In genomic region chr7:100401811-100402210, GRCh38 we compare ENCODE assay signal across 2 cellular contexts.
TF ChIP-seq lines count a peak whose summit lies in the region.

No MANE protein-coding gene starts in this region.

TF ChIP-seq in SK-N-SH, 30 proteins besides CTCF, POLR2A, EP300 and RAD21:
- TF ChIP-seq REST (IDR thresholded peaks at IDR 0.05; ENCODE audit: low read depth, low read length), result no peak
- no peak for TF ChIP-seq TEAD4 (IDR thresholded peaks at IDR 0.05; ENCODE audit: borderline replicate concordance, insufficient read depth)
- no peak for TF ChIP-seq MEF2A (IDR thresholded peaks at IDR 0.05; ENCODE audit: borderline replicate concordance, low read depth)
- TF ChIP-seq RFX5 (IDR thresholded peaks at IDR 0.05; ENCODE audit: low read length), result no peak
- TF ChIP-seq YY1 (IDR thresholded peaks at IDR 0.05; ENCODE audit: low read depth), result no peak
- TF ChIP-seq CHD2 (IDR thresholded peaks at IDR 0.05; ENCODE audit: low read length, partially characterized antibody), result no peak
- no peak for TF ChIP-seq USF2 (IDR thresholded peaks at IDR 0.05; ENCODE audit: borderline replicate concordance, low read depth, low read length)
- no peak for TF ChIP-seq ZBTB33 (IDR thresholded peaks at IDR 0.05; ENCODE audit: borderline replicate concordance, low read depth)
- TF ChIP-seq MAX (IDR thresholded peaks at IDR 0.05; ENCODE audit: low read depth), result no peak
- no peak for TF ChIP-seq SMC3 (IDR thresholded peaks at IDR 0.05; ENCODE audit: low read depth, low read length)
- TF ChIP-seq MXI1 (IDR thresholded peaks at IDR 0.05; ENCODE audit: low read depth, low read length), result no peak
- TF ChIP-seq JUND (IDR thresholded peaks at IDR 0.05), result no peak
- no peak for TF ChIP-seq GABPA (IDR thresholded peaks at IDR 0.05; ENCODE audit: low read depth)
- no peak for TF ChIP-seq SIN3A (IDR thresholded peaks at IDR 0.05; ENCODE audit: borderline replicate concordance, low read depth, low read length)

TF ChIP-seq in SK-N-SH treated with all-trans-retinoic acid at 6 μM for 48 hours, 23 proteins besides CTCF, POLR2A, EP300 and RAD21 (continued from another document):
- TF ChIP-seq PATZ1 (CRISPR knock-in tag; IDR thresholded peaks at IDR 0.05; ENCODE audit: borderline replicate concordance) (no peak), ZNF8 (CRISPR knock-in tag; IDR thresholded peaks at IDR 0.05) (no peak), ZFP3 (CRISPR knock-in tag; IDR thresholded peaks at IDR 0.05) (no peak), OSR1 (CRISPR knock-in tag; IDR thresholded peaks at IDR 0.05) (no peak), ARNTL (CRISPR knock-in tag; IDR thresholded peaks at IDR 0.05; ENCODE audit: borderline replicate concordance, low read depth) (no peak), CSRNP3 (CRISPR knock-in tag; IDR thresholded peaks at IDR 0.05) (no peak), POU6F1 (CRISPR knock-in tag; IDR thresholded peaks at IDR 0.05; ENCODE audit: borderline replicate concordance, low read depth) (no peak), TOX (CRISPR knock-in tag; IDR thresholded peaks at IDR 0.05; ENCODE audit: borderline replicate concordance) (no peak), SNAI2 (CRISPR knock-in tag; IDR thresholded peaks at IDR 0.05) (no peak), ZNF565 (CRISPR knock-in tag; conservative IDR thresholded peaks at IDR 0.05; ENCODE audit: low read depth) (no peak), GLIS3 (CRISPR knock-in tag; IDR thresholded peaks at IDR 0.05) (no peak), ZNF70 (CRISPR knock-in tag; IDR thresholded peaks at IDR 0.05) (no peak), PPARA (CRISPR knock-in tag; IDR thresholded peaks at IDR 0.05; ENCODE audit: borderline replicate concordance) (no peak), TSHZ2 (CRISPR knock-in tag; IDR thresholded peaks at IDR 0.05) (no peak), RARB (CRISPR knock-in tag; IDR thresholded peaks at IDR 0.05) (no peak), CREB5 (CRISPR knock-in tag; IDR thresholded peaks at IDR 0.05; ENCODE audit: low read depth) (no peak)
